ENCODE assay signal across 18 cellular contexts in the genomic region with DNA sequence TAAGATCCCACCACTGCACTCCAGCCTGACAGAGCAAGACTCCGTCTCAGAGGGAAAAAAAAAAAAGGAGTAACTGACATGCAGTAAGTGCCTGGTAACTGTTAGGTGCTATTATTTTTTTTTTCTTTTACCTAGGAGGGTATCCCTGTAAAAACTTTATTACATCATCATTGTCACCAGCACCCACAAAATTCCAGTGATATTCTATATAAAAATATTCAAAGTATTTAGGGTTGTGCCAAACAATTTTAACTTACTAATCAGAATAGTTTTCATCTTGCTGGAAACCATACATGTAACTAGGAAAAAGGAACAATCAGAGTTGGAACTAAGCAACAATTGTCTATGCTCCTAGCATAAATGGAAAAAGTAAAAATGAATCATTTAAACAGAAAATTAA.
A peak's percentile ranks its signal among the peaks of the same experiment; 100 is the strongest.
DNase-seq lines count a peak whose midpoint lies in the region; ATAC-seq and TF ChIP-seq lines count a peak whose summit lies in the region.
"Had no signal": no experiment of that assay in that cellular context is flagged by ENCODE, and none has a peak within 500 bp of the region (broad histone marks: within the 10 kb centered on the region; RNA-seq: fewer than 3 reads in every experiment).

No MANE protein-coding gene starts in this region.

- H3K27me3 ChIP-seq in DND-41 (ENCODE audit: insufficient read depth, low read length, poor library complexity) (no peaks in the 10 kb centered on the region), mesenchymal stem cell (ENCODE audit: control insufficient read depth in 1 of 2, insufficient read depth in 1 of 2, low read length in 2 of 2) (no peaks in the 10 kb centered on the region), smooth muscle cell (ENCODE audit: low read depth) (no peaks in the 10 kb centered on the region), lower lobe of right lung (ENCODE audit: low read depth) (no peaks in the 10 kb centered on the region)
- H3K27me3 ChIP-seq: SJSA1 had no signal

- BruUV-seq in OCI-LY7 (replicated peaks; lab: Mats Ljungman, UMichigan): no TSS peak

- no peak for ATAC-seq in DND-41 (ENCODE audit: insufficient read depth, low read depth)
- no peak for ATAC-seq in GM18868 (IDR thresholded peaks at IDR 0.05; ENCODE audit: unreplicated experiment)
- ATAC-seq in lower lobe of right lung: no peak
- ATAC-seq: PC-3 had no signal

- POLR2A ChIA-PET in OCI-LY7 (lab: Charles Lee): no interaction called here

- TF ChIP-seq CTCF in DND-41 (IDR thresholded peaks at IDR 0.05; ENCODE audit: borderline replicate concordance, extremely low read depth, low read length, poor library complexity, severe bottlenecking) (no peak), OCI-LY7 (conservative IDR thresholded peaks at IDR 0.05; ENCODE audit: low read length) (no peak), cardiac fibroblast (IDR thresholded peaks at IDR 0.05; ENCODE audit: low read depth, low read length) (no peak), smooth muscle cell (IDR thresholded peaks at IDR 0.05; ENCODE audit: borderline replicate concordance, insufficient read depth, poor library complexity, severe bottlenecking) (no peak), lower lobe of right lung (IDR thresholded peaks at IDR 0.05) (no peak)

- H4K20me1 ChIP-seq in DND-41 (ENCODE audit: insufficient read depth, low read length) (no peaks in the 10 kb centered on the region), OCI-LY7 (ENCODE audit: insufficient read depth, low read length) (no peaks in the 10 kb centered on the region), smooth muscle cell (ENCODE audit: low read depth) (no peaks in the 10 kb centered on the region)

- H3K9me3 ChIP-seq in DND-41 (ENCODE audit: insufficient read depth, low read length, severe bottlenecking) (no peaks in the 10 kb centered on the region), OCI-LY7 (ENCODE audit: low read length) (no peaks in the 10 kb centered on the region), mesenchymal stem cell (ENCODE audit: control insufficient read depth, low read length) (no peaks in the 10 kb centered on the region), smooth muscle cell (replicated peaks; ENCODE audit: low read depth) (no peaks in the 10 kb centered on the region), lower lobe of right lung (no peaks in the 10 kb centered on the region)
- H3K9me3 ChIP-seq: SJSA1 had no signal

- H3K4ac ChIP-seq in mesenchymal stem cell (ENCODE audit: low read depth in 1 of 2, low read length in 2 of 2): no peak overlapping the region

- no peak overlapping the region for H2AFZ ChIP-seq in DND-41 (ENCODE audit: low read depth, low read length)
- no peak overlapping the region for H2AFZ ChIP-seq in OCI-LY7 (ENCODE audit: low read length)
- H2AFZ ChIP-seq in mesenchymal stem cell (ENCODE audit: low read depth, low read length): no peak overlapping the region
- H2AFZ ChIP-seq in smooth muscle cell (ENCODE audit: low read depth): no peak overlapping the region

- H2BK120ac ChIP-seq in mesenchymal stem cell (ENCODE audit: low read depth, low read length): peak overlapping the region; percentile 19

- H3K9ac ChIP-seq in DND-41 (ENCODE audit: low read depth, low read length): no peak overlapping the region
- H3K9ac ChIP-seq in mesenchymal stem cell (ENCODE audit: low read length): peak overlapping the region; percentile 40
- H3K9ac ChIP-seq in smooth muscle cell (ENCODE audit: low read depth): no peak overlapping the region

- H3K4me3 ChIP-seq in DND-41 (ENCODE audit: low read depth in 1 of 2, low read length in 2 of 2): no peak overlapping the region
- no peak overlapping the region for H3K4me3 ChIP-seq in OCI-LY7 (ENCODE audit: low read depth, low read length, poor library complexity, severe bottlenecking)
- H3K4me3 ChIP-seq in cardiac fibroblast (replicated peaks in 1 of 2; ENCODE audit: low read depth in 2 of 2, low read length in 2 of 2): no peak overlapping the region
- no peak overlapping the region for H3K4me3 ChIP-seq in mesenchymal stem cell (ENCODE audit: insufficient read depth in 1 of 2, low read depth in 1 of 2, low read length in 2 of 2)
- no peak overlapping the region for H3K4me3 ChIP-seq in smooth muscle cell
- H3K4me3 ChIP-seq in lower lobe of right lung: no peak overlapping the region
- H3K4me3 ChIP-seq: SJSA1 had no signal

- H4K91ac ChIP-seq in mesenchymal stem cell (ENCODE audit: low read length): no peak overlapping the region

- no CpG with 5 or more reads among the region's 1 CpG for WGBS in mesenchymal stem cell
- WGBS in smooth muscle cell (ENCODE audit: low lambda C conversion rate): 100% methylated on average over 1 of the region's 1 CpG

- H2BK15ac ChIP-seq in mesenchymal stem cell (ENCODE audit: low read depth, poor library complexity, severe bottlenecking): no peak overlapping the region

- H3K27ac ChIP-seq in DND-41 (ENCODE audit: low read length) (peak overlapping the region; percentile 62), OCI-LY7 (ENCODE audit: low read depth, low read length, poor library complexity, severe bottlenecking) (peak overlapping the region; percentile 2), mesenchymal stem cell (ENCODE audit: low read length, poor library complexity, severe bottlenecking) (no peak overlapping the region), smooth muscle cell (ENCODE audit: low read depth) (no peak overlapping the region), lower lobe of right lung (no peak overlapping the region)
- H3K27ac ChIP-seq: SJSA1 had no signal

- peaks cover 6% of the 10 kb centered on the region for H3K79me1 ChIP-seq in mesenchymal stem cell (replicated peaks; ENCODE audit: low read length, poor library complexity, severe bottlenecking)

- DNase-seq in DND-41 (no peak), OCI-LY7 (ENCODE audit: low spot score) (no peak), cardiac fibroblast (ENCODE audit: low read depth in 2 of 2) (peak; percentile 8 to 18), mesenchymal stem cell (no peak), smooth muscle cell (lab: John Stamatoyannopoulos, UW; ENCODE audit: unreplicated experiment) (no peak), NCI-H2081 treated with DMSO at 0.1 percent for 48 hours (lab: John Stamatoyannopoulos, UW) (no peak), lower lobe of right lung (no peak)
- DNase-seq: C1 segment of cervical spinal cord, H9, MV-4-11, NCI-H1417, NCI-H187 treated with DMSO at 0.1 percent for 48 hours, NCI-H2171, NCI-H446 treated with DMSO at 0.1 percent for 48 hours, NCI-H748 treated with DMSO at 0.1 percent for 48 hours, PC-3 had no signal

- H4K8ac ChIP-seq in mesenchymal stem cell (ENCODE audit: low read length): no peak overlapping the region

- no peaks in the 10 kb centered on the region for H3F3A ChIP-seq in smooth muscle cell (ENCODE audit: low read depth)

- H3K23ac ChIP-seq in mesenchymal stem cell (ENCODE audit: low read length in 2 of 2): no peak overlapping the region

- no peak overlapping the region for H2AK5ac ChIP-seq in mesenchymal stem cell (ENCODE audit: low read length, severe bottlenecking)

- H3K14ac ChIP-seq in mesenchymal stem cell (ENCODE audit: low read length in 2 of 2): no peak overlapping the region

- intact Hi-C loops in OCI-LY7 (cut with micrococcal nuclease; ENCODE audit: unreplicated experiment) (loop anchor here (10.0 kb wide), 1 partner anchor 216 kb away; no protein-coding TSS in a partner anchor), lower lobe of right lung (cut with DNase I) (no loop called here)

- H3K9me2 ChIP-seq in OCI-LY7 (ENCODE audit: insufficient read depth, low read length): no peaks in the 10 kb centered on the region

- H3K4me2 ChIP-seq in DND-41 (ENCODE audit: insufficient read depth, low read length): no peak overlapping the region
- no peak overlapping the region for H3K4me2 ChIP-seq in OCI-LY7 (ENCODE audit: low read length)
- no peak overlapping the region for H3K4me2 ChIP-seq in mesenchymal stem cell (ENCODE audit: low read length, poor library complexity, severe bottlenecking)
- no peak overlapping the region for H3K4me2 ChIP-seq in smooth muscle cell

- no peak overlapping the region for H2BK12ac ChIP-seq in mesenchymal stem cell (ENCODE audit: low read length in 2 of 2)

- H3K4me1 ChIP-seq in DND-41 (ENCODE audit: insufficient read depth, low read length) (peaks cover 95% of the 10 kb centered on the region), OCI-LY7 (ENCODE audit: insufficient read depth, low read length, poor library complexity, severe bottlenecking) (peaks cover 19% of the 10 kb centered on the region), mesenchymal stem cell (ENCODE audit: control insufficient read depth, insufficient read depth, low read depth, low read length) (peaks cover 1% of the 10 kb centered on the region), smooth muscle cell (ENCODE audit: low read depth) (peaks cover 3% of the 10 kb centered on the region), lower lobe of right lung (peaks cover 5% of the 10 kb centered on the region)
- H3K4me1 ChIP-seq: SJSA1 had no signal

- no peak overlapping the region for H3K18ac ChIP-seq in mesenchymal stem cell (ENCODE audit: low read depth in 1 of 2, low read length in 2 of 2)

- CTCF ChIA-PET in OCI-LY7 (lab: Charles Lee; ENCODE audit: unreplicated experiment): no interaction called here

- H3K36me3 ChIP-seq in DND-41 (ENCODE audit: insufficient read depth, low read length) (peaks cover 40% of the 10 kb centered on the region), OCI-LY7 (ENCODE audit: insufficient read depth, low read length) (peaks cover 65% of the 10 kb centered on the region), mesenchymal stem cell (ENCODE audit: control insufficient read depth in 1 of 2, insufficient read depth in 2 of 2, low read depth in 1 of 2, low read length in 2 of 2) (peaks cover 0 to 21% of the 10 kb centered on the region in 2 experiments), smooth muscle cell (ENCODE audit: low read depth) (no peaks in the 10 kb centered on the region), lower lobe of right lung (no peaks in the 10 kb centered on the region)
- H3K36me3 ChIP-seq: SJSA1 had no signal

- H3K79me2 ChIP-seq in DND-41 (ENCODE audit: insufficient read depth, low read length) (peaks cover 95% of the 10 kb centered on the region), OCI-LY7 (ENCODE audit: insufficient read depth, low read depth, low read length) (peaks cover 67% of the 10 kb centered on the region; the same call in 1 of the 2 replicates), smooth muscle cell (ENCODE audit: low read depth) (no peaks in the 10 kb centered on the region)

- no peak overlapping the region for H2BK5ac ChIP-seq in mesenchymal stem cell (ENCODE audit: low read depth, low read length, poor library complexity, severe bottlenecking)

Comparison
In these comparisons a context has a peak if more than half of its experiments do, and no peak if none do; other contexts are left out.
1. DNase-seq: peak in cardiac fibroblast (2 of 2); none in DND-41 (single experiment), OCI-LY7 (single experiment), mesenchymal stem cell (single experiment), smooth muscle cell (single experiment), NCI-H2081 treated with DMSO at 0.1 percent for 48 hours (single experiment) and lower lobe of right lung (single experiment).
2. H3K27ac ChIP-seq: peak in DND-41 (single experiment) and OCI-LY7 (single experiment); none in mesenchymal stem cell (single experiment), smooth muscle cell (single experiment) and lower lobe of right lung (single experiment).